Comparison of ENCODE assay signal across 8 cellular contexts in genomic region chr20:31713312-31714049, GRCh38. TPM values are rescaled to one million over a fixed set of nuclear protein-coding genes. Genes with fewer than 3 reads are reported as not detected.
DNase-seq lines count a peak whose midpoint lies in the region; ATAC-seq and TF ChIP-seq lines count a peak whose summit lies in the region.

No MANE protein-coding gene starts in this region.

- peaks cover 17% of the 10 kb centered on the region for H3K36me3 ChIP-seq in mammary epithelial cell (ENCODE audit: insufficient read depth, low read length)

- 10% methylated on average over 8 of the region's 8 CpGs for WGBS in mammary epithelial cell (ENCODE audit: low coverage, missing lambda C conversion rate)

- no peaks in the 10 kb centered on the region for H3K9me3 ChIP-seq in mammary epithelial cell (replicated peaks; ENCODE audit: insufficient read depth, low read length)

- no peak for DNase-seq in activated T-cell treated with anti-CD3 and anti-CD28 coated beads, Interleukin-2, amount 50 U/mL, for 72 hours
- DNase-seq in activated T-cell treated with anti-CD3 and anti-CD28 coated beads, Interleukin-2, amount 50 U/mL, for 48 hours: no peak
- peak; percentile 83 for DNase-seq in mammary epithelial cell
- peak in 5 of 49 donors; percentile 14 to 29 (median 21) for DNase-seq in substantia nigra (lab: John Stamatoyannopoulos, UW)
- DNase-seq in stimulated activated CD4-positive, alpha-beta T cell treated with anti-CD3 and anti-CD28 coated beads, Interleukin-4, amount 100 ng/mL, for 24 hours: no peak
- DNase-seq in occipital lobe (lab: John Stamatoyannopoulos, UW): no peak
- DNase-seq in stimulated activated CD4-positive, alpha-beta T cell treated with anti-CD3 and anti-CD28 coated beads, Interleukin-2, amount 100 ng/mL, for 48 hours: no peak

- no peak for TF ChIP-seq CTCF in mammary epithelial cell (conservative IDR thresholded peaks at IDR 0.05 in 1 of 2, IDR thresholded peaks at IDR 0.05 in 1 of 2; ENCODE audit: extremely low read depth in 1 of 2, insufficient read depth in 1 of 2, low read depth in 1 of 2, low read length in 2 of 2)

- BruUV-seq in mammary epithelial cell (replicated peaks; lab: Mats Ljungman, UMichigan): TSS peak; percentile 18

- H2AFZ ChIP-seq in mammary epithelial cell (ENCODE audit: low read depth, low read length): no peak overlapping the region

- H3K4me1 ChIP-seq in mammary epithelial cell (ENCODE audit: insufficient read depth, low read length): peaks cover 83% of the 10 kb centered on the region

- H3K9me3 Mint-ChIP-seq in activated T-cell treated with anti-CD3 and anti-CD28 coated beads, Interleukin-2, amount 50 U/mL, for 72 hours: peaks cover 0 to 2% of the 10 kb centered on the region in 2 donors

- peak overlapping the region; percentile 85 for H3K9ac ChIP-seq in mammary epithelial cell (ENCODE audit: insufficient read depth, low read length)

- H3K27ac ChIP-seq in mammary epithelial cell (ENCODE audit: insufficient read depth, low read depth, low read length): peak overlapping the region; percentile 95
- H3K27ac ChIP-seq in layer of hippocampus (ENCODE audit: low read depth, low read length): peak overlapping the region; percentile 97
- H3K27ac ChIP-seq in substantia nigra (ENCODE audit: low read depth, low read length, poor library complexity, severe bottlenecking): peak overlapping the region; percentile 98

- peaks cover 93% of the 10 kb centered on the region for H3K4me1 Mint-ChIP-seq in activated T-cell treated with anti-CD3 and anti-CD28 coated beads, Interleukin-2, amount 50 U/mL, for 72 hours (ENCODE audit: low read depth)

- H3K4me3 ChIP-seq in mammary epithelial cell (replicated peaks in 1 of 3; ENCODE audit: insufficient read depth in 1 of 3, low read depth in 2 of 3, low read length in 3 of 3): no peak overlapping the region

- H3K79me2 ChIP-seq in mammary epithelial cell (ENCODE audit: insufficient read depth, low read length): peaks cover 89% of the 10 kb centered on the region

- no peaks in the 10 kb centered on the region for H3K27me3 Mint-ChIP-seq in activated T-cell treated with anti-CD3 and anti-CD28 coated beads, Interleukin-2, amount 50 U/mL, for 72 hours (ENCODE audit: low read depth)

- peak overlapping the region; percentile 79 for H3K4me2 ChIP-seq in mammary epithelial cell (ENCODE audit: insufficient read depth, low read depth, low read length)

- in situ Hi-C loops in mammary epithelial cell (cut with MboI; ENCODE audit: low sequenced_read_pairs in 2 of 2): loop anchor here in 1 of 2 donors (25.0 kb wide), 1 partner anchor 151 kb away; no protein-coding TSS in a partner anchor

- CTCF ChIA-PET in mammary epithelial cell (lab: Charles Lee; ENCODE audit: low non-redundant PET): no interaction called here

- ATAC-seq in activated T-cell treated with anti-CD3 and anti-CD28 coated beads, Interleukin-2, amount 50 U/mL, for 72 hours (replicated peaks in 1 of 2): no peak

- peak overlapping the region; percentile 97 for H3K27ac Mint-ChIP-seq in activated T-cell treated with anti-CD3 and anti-CD28 coated beads, Interleukin-2, amount 50 U/mL, for 72 hours

- intact Hi-C loops in mammary epithelial cell (cut with micrococcal nuclease): loop anchor here (1.0 kb wide), 2 partner anchors 9 to 10 kb away; no protein-coding TSS in a partner anchor

- peak overlapping the region; percentile 95 to 96 for H3K4me3 Mint-ChIP-seq in activated T-cell treated with anti-CD3 and anti-CD28 coated beads, Interleukin-2, amount 50 U/mL, for 72 hours

- H4K20me1 ChIP-seq in mammary epithelial cell (ENCODE audit: insufficient read depth, low read length): no peaks in the 10 kb centered on the region

- peaks cover 30 to 67% of the 10 kb centered on the region in 2 donors for H3K36me3 Mint-ChIP-seq in activated T-cell treated with anti-CD3 and anti-CD28 coated beads, Interleukin-2, amount 50 U/mL, for 72 hours (ENCODE audit: insufficient read depth in 2 of 2)

- dilution Hi-C loops in mammary epithelial cell (cut with HindIII; ENCODE audit: low sequenced_read_pairs): loop anchor here (25.0 kb wide), 1 partner anchor 151 kb away; no protein-coding TSS in a partner anchor

- H3K27me3 ChIP-seq in mammary epithelial cell (ENCODE audit: insufficient read depth, low read length) (no peaks in the 10 kb centered on the region), layer of hippocampus (ENCODE audit: control insufficient read depth, insufficient read depth, low read length) (no peaks in the 10 kb centered on the region)

RNA-seq across cellular contexts. Expression of gene BCL2L1, which starts 9.2 kb away (rescaled TPM):
- total RNA-seq in activated T-cell treated with anti-CD3 and anti-CD28 coated beads, Interleukin-2, amount 50 U/mL, for 72 hours: 100 to 1,000 TPM; 120 to 152 TPM
- total RNA-seq in mammary epithelial cell (100 to 1,000 TPM; 196 to 212 TPM), occipital lobe (42.6 TPM)
- 132 TPM for polyA plus RNA-seq in mammary epithelial cell
- polyA minus RNA-seq in mammary epithelial cell: 137 TPM

RNA-seq across cellular contexts. Expression of gene TPX2, which starts 25.6 kb away (rescaled TPM):
- 100 to 1,000 TPM; 114 to 132 TPM for total RNA-seq in activated T-cell treated with anti-CD3 and anti-CD28 coated beads, Interleukin-2, amount 50 U/mL, for 72 hours
- total RNA-seq in mammary epithelial cell (10 to 100 TPM in 1 of 2 donors, 1 to 10 TPM in 1; 9.5 to 74.3 TPM), occipital lobe (5.8 TPM)
- 51.2 TPM for polyA plus RNA-seq in mammary epithelial cell
- 108 TPM for polyA minus RNA-seq in mammary epithelial cell
